In the genomic region with DNA sequence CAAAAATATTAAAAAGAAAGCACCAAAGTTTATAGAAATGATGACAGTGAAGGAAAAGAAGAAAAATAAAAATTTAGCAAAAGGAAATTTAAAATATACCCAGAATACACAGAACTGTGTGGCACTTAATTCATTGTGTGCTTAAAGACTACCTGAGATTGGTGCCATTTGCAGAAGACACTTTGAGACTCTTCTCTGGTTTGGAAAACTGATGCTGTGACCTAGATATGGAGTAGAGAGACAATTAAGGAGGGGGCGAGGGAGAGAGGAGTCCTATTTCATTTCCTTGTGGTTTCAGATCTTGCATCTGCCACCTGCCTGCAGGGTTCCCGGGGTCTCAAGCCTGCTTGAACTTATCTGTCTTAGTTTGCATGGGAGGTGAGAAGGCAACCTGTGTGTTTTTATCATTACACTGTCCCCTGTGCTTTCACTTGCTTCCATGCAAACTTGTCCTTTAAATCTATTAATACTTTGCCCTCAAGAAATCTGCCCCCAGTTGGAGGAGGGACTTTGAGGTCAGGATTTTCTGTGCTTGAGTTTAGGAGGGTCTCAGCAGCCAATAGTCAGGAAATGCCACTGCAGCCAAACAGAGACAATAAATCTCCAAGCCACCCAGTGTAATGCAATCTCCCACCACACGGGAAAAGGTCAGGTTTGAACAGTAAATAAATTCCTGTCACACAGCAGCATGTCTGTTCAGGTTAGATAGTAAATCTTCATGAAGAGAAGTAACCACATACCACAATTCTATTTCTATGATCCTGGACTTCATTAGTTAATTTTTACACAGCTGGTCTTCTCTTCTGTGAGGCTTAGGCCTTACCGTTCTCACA, we compare ENCODE assay signal across 10 cellular contexts.
A peak's percentile ranks its signal among the peaks of the same experiment; 100 is the strongest.
DNase-seq lines count a peak whose midpoint lies in the region; ATAC-seq and TF ChIP-seq lines count a peak whose summit lies in the region.
"Had no signal": no experiment of that assay in that cellular context is flagged by ENCODE, and none has a peak within 500 bp of the region (broad histone marks: within the 10 kb centered on the region; RNA-seq: fewer than 3 reads in every experiment).

No MANE protein-coding gene starts in this region.

- H3K9me3 Mint-ChIP-seq in nephron, result no peaks in the 10 kb centered on the region

- no peaks in the 10 kb centered on the region for H3K4me1 ChIP-seq in aorta (ENCODE audit: control insufficient read depth in 1 of 2, insufficient read depth in 2 of 2, low read length in 2 of 2)

- 66 to 70% methylated on average over 4 of the region's 4 CpGs for WGBS in aorta, 2 donors

- H3K4me3 ChIP-seq in astrocyte of the spinal cord (ENCODE audit: low read depth, low read length) (no peak overlapping the region), aorta (ENCODE audit: low read length in 2 of 2) (no peak overlapping the region)
- H3K4me3 ChIP-seq: lung had no signal

- DNase-seq in ELF-1 (ENCODE audit: low read depth, low spot score) (peak; percentile 33), HuH-7 (ENCODE audit: low spot score) (peak; percentile 47), astrocyte of the spinal cord (ENCODE audit: low read depth, low spot score) (no peak), cerebellum (ENCODE audit: low spot score) (no peak), NCI-H1048 (lab: John Stamatoyannopoulos, UW) (no peak), aorta (no peak)
- DNase-seq: GDM1 had no signal

- H3K9me3 ChIP-seq in aorta (ENCODE audit: control insufficient read depth, low read length), result no peaks in the 10 kb centered on the region

- H3K4me1 Mint-ChIP-seq in nephron, result peaks cover 63% of the 10 kb centered on the region

- intact Hi-C loops in aorta (cut with DNase I), result no loop called here

- H3K27me3 Mint-ChIP-seq in nephron (ENCODE audit: low read depth), result peaks cover 4% of the 10 kb centered on the region

- peak; percentile 10 for TF ChIP-seq CTCF in astrocyte of the spinal cord (IDR thresholded peaks at IDR 0.05; ENCODE audit: low read depth, low read length)
- TF ChIP-seq CTCF in nephron (IDR thresholded peaks at IDR 0.05; ENCODE audit: unreplicated experiment in 3 of 3), result peak; percentile 39 to 50 (median 46)

- no peak overlapping the region for H3K27ac ChIP-seq in aorta (ENCODE audit: low read depth in 1 of 2, low read length in 2 of 2)

- H3K27me3 ChIP-seq in aorta (ENCODE audit: control insufficient read depth in 1 of 2, insufficient read depth in 2 of 2, low read length in 1 of 2), result no peaks in the 10 kb centered on the region

- peak overlapping the region in 2 of 3 experiments; percentile 2 to 21 for H3K4me3 Mint-ChIP-seq in nephron

- no peak for ATAC-seq in HG02840 (IDR thresholded peaks at IDR 0.05; ENCODE audit: low FRiP score, unreplicated experiment)
- no peak for ATAC-seq in aorta (ENCODE audit: low FRiP score)

- no peaks in the 10 kb centered on the region for H3K36me3 ChIP-seq in aorta (ENCODE audit: control insufficient read depth in 1 of 2, insufficient read depth in 2 of 2, low read length in 1 of 2)

- H3K36me3 Mint-ChIP-seq in nephron (ENCODE audit: low read depth), result no peaks in the 10 kb centered on the region

- H3K27ac Mint-ChIP-seq in nephron, result peak overlapping the region; percentile 65 to 93 (median 69)

- in situ Hi-C loops in astrocyte of the spinal cord (cut with HindIII; ENCODE audit: low sequenced_read_pairs), result no loop called here

Comparison
In these comparisons a context has a peak if more than half of its experiments do, and no peak if none do; other contexts are left out.
1. DNase-seq: peak in ELF-1 (single experiment) and HuH-7 (single experiment); none in astrocyte of the spinal cord (single experiment), cerebellum (single experiment), NCI-H1048 (single experiment) and aorta (0 of 2).